ENCODE assay signal across 19 cellular contexts in the genomic region with DNA sequence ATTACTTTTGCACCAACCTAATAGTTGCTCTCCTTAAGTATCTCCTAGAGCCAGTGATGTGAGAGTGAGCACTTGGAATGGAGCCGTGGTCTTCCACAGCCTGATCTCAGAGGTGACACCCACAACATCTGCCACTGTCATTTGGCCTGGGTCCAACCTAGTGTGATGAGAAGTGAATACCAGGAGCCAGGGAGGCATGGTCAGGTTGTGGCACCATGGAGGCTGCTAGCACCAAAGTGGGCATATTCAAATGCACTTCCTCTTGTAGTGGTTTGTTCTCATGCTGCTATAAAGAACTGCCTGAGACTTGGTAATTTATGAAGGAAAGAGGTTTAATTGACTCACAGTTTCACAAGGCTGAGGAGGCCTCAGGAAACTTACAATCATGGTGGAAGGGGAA. TPM values are rescaled to one million over a fixed set of nuclear protein-coding genes. Genes with fewer than 3 reads are reported as not detected.
A peak's percentile ranks its signal among the peaks of the same experiment; 100 is the strongest.
DNase-seq lines count a peak whose midpoint lies in the region; ATAC-seq and FAIRE-seq lines count a peak whose summit lies in the region.
"Had no signal": no experiment of that assay in that cellular context is flagged by ENCODE, and none has a peak within 500 bp of the region (broad histone marks: within the 10 kb centered on the region; RNA-seq: fewer than 3 reads in every experiment).

No MANE protein-coding gene starts in this region.

- peaks cover 32% of the 10 kb centered on the region for H3K27me3 Mint-ChIP-seq in activated naive CD8-positive, alpha-beta T cell treated with anti-CD3 and anti-CD28 coated beads, Interleukin-2, amount 50 U/mL, for 24 hours
- peaks cover 44% of the 10 kb centered on the region for H3K27me3 Mint-ChIP-seq in activated naive CD8-positive, alpha-beta T cell treated with anti-CD3 and anti-CD28 coated beads for 36 hours

- H3K9me3 Mint-ChIP-seq in activated naive CD8-positive, alpha-beta T cell treated with anti-CD3 and anti-CD28 coated beads, Interleukin-2, amount 50 U/mL, for 24 hours, result peaks cover 12% of the 10 kb centered on the region
- H3K9me3 Mint-ChIP-seq in activated naive CD8-positive, alpha-beta T cell treated with anti-CD3 and anti-CD28 coated beads for 36 hours, result peaks cover 10% of the 10 kb centered on the region

- no peak for DNase-seq in activated naive CD8-positive, alpha-beta T cell treated with anti-CD3 and anti-CD28 coated beads, Interleukin-2, amount 50 U/mL, for 24 hours
- no peak for DNase-seq in activated naive CD8-positive, alpha-beta T cell treated with anti-CD3 and anti-CD28 coated beads for 36 hours
- peak; percentile 49 for DNase-seq in NCI-H69 (lab: John Stamatoyannopoulos, UW)
- peak; percentile 22 for DNase-seq in islet precursor cell
- DNase-seq in ureter (ENCODE audit: low spot score), result peak; percentile 26
- DNase-seq in stimulated activated CD4-positive, alpha-beta T cell treated with anti-CD3 and anti-CD28 coated beads, Interleukin-4, amount 100 ng/mL, for 4 hours, result no peak
- DNase-seq in central memory CD4-positive, alpha-beta T cell, result no peak
- DNase-seq in GM19239 (ENCODE audit: insufficient read length, low spot score), result no peak
- DNase-seq: DMS79; H7; KBM-7; NCI-H1694 treated with DMSO at 0.1 percent for 48 hours; NCI-H2081 treated with DMSO at 0.1 percent for 48 hours; NK-92 treated with Interleukin-12 subunit alpha and Interleukin-12 subunit beta, amount 100 ng/mL, for 24 hours had no signal

- H3K4me1 Mint-ChIP-seq in activated naive CD8-positive, alpha-beta T cell treated with anti-CD3 and anti-CD28 coated beads, Interleukin-2, amount 50 U/mL, for 24 hours, result peaks cover 5% of the 10 kb centered on the region
- H3K4me1 Mint-ChIP-seq in activated naive CD8-positive, alpha-beta T cell treated with anti-CD3 and anti-CD28 coated beads for 36 hours, result peaks cover 4% of the 10 kb centered on the region
- H3K4me1 Mint-ChIP-seq: B cell had no signal

- peak; percentile 28 for ATAC-seq in activated naive CD8-positive, alpha-beta T cell treated with anti-CD3 and anti-CD28 coated beads, Interleukin-2, amount 50 U/mL, for 24 hours
- ATAC-seq: Panc1, SK-N-SH treated with all-trans-retinoic acid at 6 μM for 48 hours had no signal

- FAIRE-seq in GM19239 (lab: Jason Lieb, UNC), result no peak
- FAIRE-seq: A204.1 had no signal

- peaks cover 5% of the 10 kb centered on the region for H3K36me3 Mint-ChIP-seq in activated naive CD8-positive, alpha-beta T cell treated with anti-CD3 and anti-CD28 coated beads, Interleukin-2, amount 50 U/mL, for 24 hours (ENCODE audit: low read depth)
- peaks cover 3% of the 10 kb centered on the region for H3K36me3 Mint-ChIP-seq in activated naive CD8-positive, alpha-beta T cell treated with anti-CD3 and anti-CD28 coated beads for 36 hours
- H3K36me3 Mint-ChIP-seq: CD14-positive monocyte had no signal

- no peak overlapping the region for H3K4me3 Mint-ChIP-seq in activated naive CD8-positive, alpha-beta T cell treated with anti-CD3 and anti-CD28 coated beads, Interleukin-2, amount 50 U/mL, for 24 hours
- H3K4me3 Mint-ChIP-seq in activated naive CD8-positive, alpha-beta T cell treated with anti-CD3 and anti-CD28 coated beads for 36 hours, result no peak overlapping the region
- H3K4me3 Mint-ChIP-seq: B cell, CD14-positive monocyte had no signal

- H3K27ac Mint-ChIP-seq in activated naive CD8-positive, alpha-beta T cell treated with anti-CD3 and anti-CD28 coated beads, Interleukin-2, amount 50 U/mL, for 24 hours, result no peak overlapping the region
- no peak overlapping the region for H3K27ac Mint-ChIP-seq in activated naive CD8-positive, alpha-beta T cell treated with anti-CD3 and anti-CD28 coated beads for 36 hours
- H3K27ac Mint-ChIP-seq: B cell had no signal

RNA-seq across cellular contexts. Expression of a gene that starts 22.6 kb away (rescaled TPM):
- 10 to 100 TPM; 21.9 to 23.8 TPM for total RNA-seq in activated naive CD8-positive, alpha-beta T cell treated with anti-CD3 and anti-CD28 coated beads for 36 hours
- 10.9 TPM for total RNA-seq in ureter

Comparison
In these comparisons a context has a peak if more than half of its experiments do, and no peak if none do; other contexts are left out.
1. DNase-seq: peak in NCI-H69 (single experiment), islet precursor cell (single experiment) and ureter (single experiment); none in activated naive CD8-positive, alpha-beta T cell treated with anti-CD3 and anti-CD28 coated beads, Interleukin-2, amount 50 U/mL, for 24 hours (single experiment), activated naive CD8-positive, alpha-beta T cell treated with anti-CD3 and anti-CD28 coated beads for 36 hours (single experiment), stimulated activated CD4-positive, alpha-beta T cell treated with anti-CD3 and anti-CD28 coated beads, Interleukin-4, amount 100 ng/mL, for 4 hours (0 of 2), central memory CD4-positive, alpha-beta T cell (single experiment) and GM19239 (single experiment).